ENCODE assay signal across 23 cellular contexts in genomic region chr6:107622269-107622668, GRCh38.
"Had no signal": no experiment of that assay in that cellular context is flagged by ENCODE, and none has a peak within 500 bp of the region (broad histone marks: within the 10 kb centered on the region; RNA-seq: fewer than 3 reads in every experiment).

No MANE protein-coding gene starts in this region.

- DNase-seq: cortex of kidney; effector memory CD8-positive, alpha-beta T cell; erythroblast; esophagus squamous epithelium; foreskin melanocyte; head of caudate nucleus; mesenchymal stem cell; mucosa of descending colon; naive B cell; stimulated activated CD4-positive, alpha-beta T cell treated with anti-CD3 and anti-CD28 coated beads, Interleukin-12 subunit alpha, Interleukin-12 subunit beta, amount 100 ng/mL, for 4 hours; stimulated activated CD4-positive, alpha-beta T cell treated with anti-CD3 and anti-CD28 coated beads, Interleukin-1b, Interleukin-23, amount 100 ng/mL, for 48 hours; stimulated activated CD4-positive, alpha-beta T cell treated with anti-CD3 and anti-CD28 coated beads, Interleukin-4, amount 100 ng/mL, for 1 hour; stimulated activated CD8-positive, alpha-beta memory T cell treated with anti-CD3 and anti-CD28 coated beads, Interleukin-4, amount 100 ng/mL, for 48 hours; stimulated activated naive CD4-positive, alpha-beta T cell; stimulated activated naive CD8-positive, alpha-beta T cell treated with anti-CD3 and anti-CD28 coated beads, Interleukin-15, amount 100 ng/mL, for 72 hours had no signal

- H3K36me3 ChIP-seq: esophagus squamous epithelium, neural progenitor cell, suprapubic skin had no signal

- H3K4me1 ChIP-seq: esophagus squamous epithelium, parathyroid adenoma, suprapubic skin had no signal

- H3K9me3 ChIP-seq: esophagus squamous epithelium, mucosa of descending colon, suprapubic skin had no signal

- H3K4me3 ChIP-seq: esophagus squamous epithelium, mucosa of descending colon, neural progenitor cell, smooth muscle cell, suprapubic skin had no signal

- H3K27ac ChIP-seq: esophagus squamous epithelium, parathyroid adenoma, suprapubic skin had no signal

- H3K79me2 ChIP-seq: parathyroid adenoma had no signal

- H3K27ac Mint-ChIP-seq: effector memory CD8-positive, alpha-beta T cell; mesothelial cell of epicardium; natural killer cell treated with Interleukin-12 subunit alpha and Interleukin-12 subunit beta and Interleukin-15 and Interleukin-18, amount 100 ng/mL, for 72 hours; progenitor cell of endocrine pancreas; stimulated activated naive CD8-positive, alpha-beta T cell treated with anti-CD3 and anti-CD28 coated beads, Interleukin-15, amount 100 ng/mL, for 72 hours had no signal

- H3K27me3 Mint-ChIP-seq: effector memory CD8-positive, alpha-beta T cell; naive B cell; progenitor cell of endocrine pancreas; stimulated activated naive CD8-positive, alpha-beta T cell treated with anti-CD3 and anti-CD28 coated beads, Interleukin-15, amount 100 ng/mL, for 72 hours had no signal

- ATAC-seq: effector memory CD8-positive, alpha-beta T cell; mucosa of descending colon; natural killer cell treated with Interleukin-12 subunit alpha and Interleukin-12 subunit beta and Interleukin-15 and Interleukin-18, amount 100 ng/mL, for 72 hours; sciatic nerve; stimulated activated naive CD8-positive, alpha-beta T cell treated with anti-CD3 and anti-CD28 coated beads, Interleukin-15, amount 100 ng/mL, for 72 hours had no signal

- H3K4me2 ChIP-seq: smooth muscle cell had no signal

- H3K9ac ChIP-seq: neural progenitor cell, parathyroid adenoma had no signal

- H3K9me3 Mint-ChIP-seq: mesothelial cell of epicardium; naive B cell; natural killer cell treated with Interleukin-12 subunit alpha and Interleukin-12 subunit beta and Interleukin-15 and Interleukin-18, amount 100 ng/mL, for 72 hours; neural progenitor cell; stimulated activated naive CD8-positive, alpha-beta T cell treated with anti-CD3 and anti-CD28 coated beads, Interleukin-15, amount 100 ng/mL, for 72 hours had no signal

- H3K27me3 ChIP-seq: esophagus squamous epithelium, neural progenitor cell, suprapubic skin had no signal

- H3K36me3 Mint-ChIP-seq: mesothelial cell of epicardium; naive B cell; natural killer cell treated with Interleukin-12 subunit alpha and Interleukin-12 subunit beta and Interleukin-15 and Interleukin-18, amount 100 ng/mL, for 72 hours had no signal

- H3K4me3 Mint-ChIP-seq: effector memory CD8-positive, alpha-beta T cell; mesothelial cell of epicardium; naive B cell; natural killer cell treated with Interleukin-12 subunit alpha and Interleukin-12 subunit beta and Interleukin-15 and Interleukin-18, amount 100 ng/mL, for 72 hours; neural progenitor cell; stimulated activated naive CD8-positive, alpha-beta T cell treated with anti-CD3 and anti-CD28 coated beads, Interleukin-15, amount 100 ng/mL, for 72 hours had no signal

- H2AFZ ChIP-seq: neural progenitor cell, parathyroid adenoma had no signal
